Comparison of ENCODE assay signal across 8 cellular contexts in genomic region chr3:151146071-151146730, GRCh38. TPM values are rescaled to one million over a fixed set of nuclear protein-coding genes. Genes with fewer than 3 reads are reported as not detected.
DNase-seq lines count a peak whose midpoint lies in the region; ATAC-seq and TF ChIP-seq lines count a peak whose summit lies in the region.

No MANE protein-coding gene starts in this region.

- intact Hi-C loops in esophagus muscularis mucosa (cut with DNase I), result loop anchor here (5.0 kb wide), 2 partner anchors 219 to 359 kb away; no protein-coding TSS in a partner anchor

- H3K4me3 ChIP-seq in DND-41 (ENCODE audit: low read depth in 1 of 2, low read length in 2 of 2) (no peak overlapping the region), esophagus muscularis mucosa (peak overlapping the region in 1 of 4 donors; percentile 11), suprapubic skin (peak overlapping the region; percentile 14)

- H3K36me3 ChIP-seq in DND-41 (ENCODE audit: insufficient read depth, low read length) (no peaks in the 10 kb centered on the region), esophagus muscularis mucosa (no peaks in the 10 kb centered on the region), suprapubic skin (no peaks in the 10 kb centered on the region)

- peaks cover 11% of the 10 kb centered on the region for H3K4me1 ChIP-seq in DND-41 (ENCODE audit: insufficient read depth, low read length)
- H3K4me1 ChIP-seq in esophagus muscularis mucosa, result peaks cover 6 to 11% (median 7%) of the 10 kb centered on the region in 4 donors
- H3K4me1 ChIP-seq in suprapubic skin, result peaks cover 13% of the 10 kb centered on the region

- TF ChIP-seq CTCF in DND-41 (IDR thresholded peaks at IDR 0.05; ENCODE audit: borderline replicate concordance, extremely low read depth, low read length, poor library complexity, severe bottlenecking) (peak; percentile 95), esophagus muscularis mucosa (IDR thresholded peaks at IDR 0.05) (peak; percentile 77 to 89 (median 82)), suprapubic skin (IDR thresholded peaks at IDR 0.05) (peak; percentile 74 to 83)

- H3K79me2 ChIP-seq in DND-41 (ENCODE audit: insufficient read depth, low read length), result no peaks in the 10 kb centered on the region

- H3K27ac ChIP-seq in DND-41 (ENCODE audit: low read length) (peak overlapping the region; percentile 42; the same call in 1 of the 2 replicates), esophagus muscularis mucosa (replicated peaks in 1 of 4) (no peak overlapping the region), suprapubic skin (no peak overlapping the region)

- ATAC-seq in DND-41 (ENCODE audit: insufficient read depth, low read depth), result peak; percentile 97
- peak; percentile 89 for ATAC-seq in GM21529 (IDR thresholded peaks at IDR 0.05; ENCODE audit: unreplicated experiment)

- TF ChIP-seq EP300 in esophagus muscularis mucosa (IDR thresholded peaks at IDR 0.05), result no peak
- no peak for TF ChIP-seq EP300 in suprapubic skin (IDR thresholded peaks at IDR 0.05)

- TF ChIP-seq POLR2A in esophagus muscularis mucosa (IDR thresholded peaks at IDR 0.05; ENCODE audit: low read depth), result no peak
- TF ChIP-seq POLR2A in suprapubic skin (IDR thresholded peaks at IDR 0.05), result no peak

- WGBS in esophagus muscularis mucosa, result 11% methylated on average over 9 of the region's 9 CpGs
- 5% methylated on average over 9 of the region's 9 CpGs for WGBS in suprapubic skin

- no peaks in the 10 kb centered on the region for H4K20me1 ChIP-seq in DND-41 (ENCODE audit: insufficient read depth, low read length)

- H3K9me3 ChIP-seq in DND-41 (ENCODE audit: insufficient read depth, low read length, severe bottlenecking) (no peaks in the 10 kb centered on the region), esophagus muscularis mucosa (no peaks in the 10 kb centered on the region), suprapubic skin (no peaks in the 10 kb centered on the region)

- H3K27me3 ChIP-seq in DND-41 (ENCODE audit: insufficient read depth, low read length, poor library complexity) (no peaks in the 10 kb centered on the region), esophagus muscularis mucosa (no peaks in the 10 kb centered on the region), suprapubic skin (peaks cover 3% of the 10 kb centered on the region)

- H2AFZ ChIP-seq in DND-41 (ENCODE audit: low read depth, low read length), result peak overlapping the region; percentile 70

- peak; percentile 74 for DNase-seq in DND-41
- DNase-seq in HuH-7.5 (ENCODE audit: low spot score), result peak; percentile 37
- peak; percentile 84 to 85 for DNase-seq in NOMO-1 (lab: John Stamatoyannopoulos, UW; ENCODE audit: unreplicated experiment in 2 of 2)
- peak; percentile 29 for DNase-seq in activated T-cell treated with anti-CD3 and anti-CD28 coated beads for 24 hours (ENCODE audit: low read depth)
- DNase-seq in esophagus muscularis mucosa (ENCODE audit: extremely low spot score), result no peak
- peak; percentile 84 for DNase-seq in myocyte (ENCODE audit: low read depth)
- peak; percentile 81 to 82 for DNase-seq in suprapubic skin (ENCODE audit: low spot score in 2 of 2)

- peak overlapping the region; percentile 31; the same call in 1 of the 2 replicates for H3K4me2 ChIP-seq in DND-41 (ENCODE audit: insufficient read depth, low read length)

- no peak overlapping the region for H3K9ac ChIP-seq in DND-41 (ENCODE audit: low read depth, low read length)

RNA-seq across cellular contexts. Expression of gene GPR171, which starts 56.8 kb away (rescaled TPM):
- total RNA-seq in esophagus muscularis mucosa (1 to 10 TPM in 2 of 4 donors, under 1 TPM in 2; 0.46 to 3.7 (median 1.3) TPM), myocyte (not detected in 2 replicates), suprapubic skin (1 to 10 TPM in 3 of 4 donors, under 1 TPM in 1; 0.76 to 1.5 (median 1.3) TPM)
- polyA plus RNA-seq in myocyte (2012), result not detected
